ENCODE assay signal across 9 cellular contexts in genomic region chr5:154368041-154368800, GRCh38.
A peak's percentile ranks its signal among the peaks of the same experiment; 100 is the strongest.
DNase-seq lines count a peak whose midpoint lies in the region; ATAC-seq and TF ChIP-seq lines count a peak whose summit lies in the region.
"Had no signal": no experiment of that assay in that cellular context is flagged by ENCODE, and none has a peak within 500 bp of the region (broad histone marks: within the 10 kb centered on the region; RNA-seq: fewer than 3 reads in every experiment).

No MANE protein-coding gene starts in this region.

- TF ChIP-seq POLR2A in GM18505 (IDR thresholded peaks at IDR 0.05; ENCODE audit: borderline replicate concordance, extremely low read depth, insufficient read depth, insufficient read length): no peak

- no peak for TF ChIP-seq CTCF in mucosa of descending colon (IDR thresholded peaks at IDR 0.05)

- DNase-seq in AG08396 (ENCODE audit: low spot score) (peak; percentile 83), NCI-H69 (lab: John Stamatoyannopoulos, UW) (peak; percentile 52), epidermal melanocyte (ENCODE audit: insufficient read length, low spot score) (peak; percentile 79), mucosa of descending colon (no peak), SK-N-DZ (ENCODE audit: low spot score) (no peak), NCI-H524 treated with DMSO at 0.1 percent for 48 hours (lab: John Stamatoyannopoulos, UW) (no peak)
- DNase-seq: DND-41 had no signal

- H3K4me3 ChIP-seq in mucosa of descending colon: no peak overlapping the region

- H3K4me1 ChIP-seq in mucosa of descending colon (ENCODE audit: low read depth): no peaks in the 10 kb centered on the region

- intact Hi-C loops in mucosa of descending colon (cut with DNase I, micrococcal nuclease): no loop called here

- no peaks in the 10 kb centered on the region for H3K36me3 ChIP-seq in mucosa of descending colon (ENCODE audit: low read depth)

- ATAC-seq in mucosa of descending colon (peak; percentile 10), HG02678 (IDR thresholded peaks at IDR 0.05; ENCODE audit: unreplicated experiment) (no peak), GM18505 (IDR thresholded peaks at IDR 0.05; ENCODE audit: unreplicated experiment) (no peak)

- no peaks in the 10 kb centered on the region for H3K9me3 ChIP-seq in mucosa of descending colon

Comparison
In these comparisons a context has a peak if more than half of its experiments do, and no peak if none do; other contexts are left out.
1. DNase-seq: peak in AG08396 (single experiment), NCI-H69 (single experiment) and epidermal melanocyte (single experiment); none in mucosa of descending colon (0 of 3), SK-N-DZ (single experiment) and NCI-H524 treated with DMSO at 0.1 percent for 48 hours (single experiment).